ENCODE assay signal across 8 cellular contexts in the genomic region with DNA sequence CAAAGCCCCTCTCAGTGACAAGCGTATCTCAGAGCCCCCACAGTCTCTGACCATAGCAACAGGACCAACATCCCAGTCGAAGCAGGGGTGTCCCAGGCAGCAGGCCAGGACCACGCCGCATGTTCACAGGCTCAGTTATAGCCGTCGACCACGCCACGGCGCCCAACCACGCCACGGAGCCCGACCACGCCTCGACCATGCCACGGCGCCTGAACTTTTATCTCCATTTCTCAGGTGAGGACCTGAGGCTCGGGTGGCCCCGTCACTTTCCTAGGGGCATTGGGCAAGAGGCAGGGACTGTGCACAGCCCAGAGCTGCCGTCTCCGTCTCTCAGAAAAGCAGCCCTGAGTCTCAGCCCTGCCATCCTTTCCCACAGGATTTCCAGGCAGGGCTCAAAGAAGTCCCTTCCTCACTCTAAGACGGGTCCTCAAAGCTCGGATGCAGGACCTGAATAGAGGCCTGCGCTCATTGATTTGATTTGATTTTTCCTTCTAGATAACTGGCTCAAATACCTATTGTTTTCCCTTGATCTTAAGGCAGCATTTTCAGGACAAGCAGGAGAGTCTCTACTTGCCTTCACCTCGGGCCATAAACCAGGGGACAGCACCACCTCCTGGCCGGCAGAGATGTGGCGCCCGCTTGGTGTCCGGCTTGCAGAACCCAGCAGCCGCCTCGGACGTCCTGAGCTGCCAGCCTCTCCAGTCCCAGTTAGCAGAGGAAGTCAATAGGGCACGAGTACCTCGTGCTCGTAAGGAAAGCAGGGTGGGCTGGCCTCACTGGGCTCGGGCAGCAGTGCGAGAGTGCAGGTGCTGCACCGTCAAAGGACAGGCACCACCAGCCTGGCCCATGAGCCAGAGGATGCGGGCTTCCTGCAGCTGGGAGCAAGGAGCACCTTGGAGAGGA. TPM values are rescaled to one million over a fixed set of nuclear protein-coding genes. Genes with fewer than 3 reads are reported as not detected.
A peak's percentile ranks its signal among the peaks of the same experiment; 100 is the strongest.
DNase-seq lines count a peak whose midpoint lies in the region; ATAC-seq and TF ChIP-seq lines count a peak whose summit lies in the region.

No MANE protein-coding gene starts in this region.

- peak overlapping the region; percentile 50 for H4K91ac ChIP-seq in trophoblast cell (ENCODE audit: low read depth, low read length)

- H2BK5ac ChIP-seq in trophoblast cell (ENCODE audit: low read depth, low read length, poor library complexity), result no peak overlapping the region

- H4K12ac ChIP-seq in trophoblast cell (ENCODE audit: low read depth, low read length), result no peak overlapping the region

- no peaks in the 10 kb centered on the region for H3K36me3 ChIP-seq in GM23338 (ENCODE audit: insufficient read depth)
- H3K36me3 ChIP-seq in trophoblast cell (ENCODE audit: control insufficient read depth in 1 of 2, insufficient read depth in 2 of 2, low read length in 2 of 2), result no peaks in the 10 kb centered on the region

- no peak overlapping the region for H3K9ac ChIP-seq in trophoblast cell (ENCODE audit: low read length)

- H2AFZ ChIP-seq in GM23338 (peak overlapping the region; percentile 93; the same call in 1 of the 2 replicates), trophoblast cell (ENCODE audit: insufficient read depth, low read length, poor library complexity) (no peak overlapping the region)

- no peak overlapping the region for H3K27ac ChIP-seq in CD4-positive, alpha-beta T cell (ENCODE audit: low read depth, low read length)
- H3K27ac ChIP-seq in GM23338 (ENCODE audit: low read depth), result no peak overlapping the region
- H3K27ac ChIP-seq in trophoblast cell (ENCODE audit: low read depth, low read length), result no peak overlapping the region

- no peak overlapping the region for H3K27ac Mint-ChIP-seq in CD4-positive, alpha-beta T cell
- H3K27ac Mint-ChIP-seq in GM23338, result no peak overlapping the region
- H3K27ac Mint-ChIP-seq in glutamatergic neuron (ENCODE audit: unreplicated experiment), result no peak overlapping the region

- peak overlapping the region; percentile 43 for H3K14ac ChIP-seq in trophoblast cell (ENCODE audit: low read length)

- no peak overlapping the region for H3K23ac ChIP-seq in trophoblast cell (ENCODE audit: low read length)

- no peaks in the 10 kb centered on the region for H3F3A ChIP-seq in GM23338 (replicated peaks; ENCODE audit: low read depth)

- no peak for ATAC-seq in CD4-positive, alpha-beta T cell (ENCODE audit: poor library complexity)
- peak; percentile 97 for ATAC-seq in GM23338
- ATAC-seq in HG03439 (IDR thresholded peaks at IDR 0.05; ENCODE audit: unreplicated experiment), result no peak

- peak in 3 of 10 experiments; percentile 5 to 8 (median 7) for DNase-seq in CD4-positive, alpha-beta T cell
- peak; percentile 91 for DNase-seq in GM23338 (ENCODE audit: low spot score)
- peak; percentile 60 for DNase-seq in NOMO-1 treated with dmso at 0.1 percent for 144 hours (lab: John Stamatoyannopoulos, UW; ENCODE audit: unreplicated experiment)
- peak; percentile 27 for DNase-seq in activated naive CD4-positive, alpha-beta T cell treated with anti-CD3 and anti-CD28 coated beads, Interleukin-2, amount 50 U/mL, for 16 hours
- DNase-seq in glutamatergic neuron, result peak; percentile 90
- DNase-seq in trophoblast cell, result peak; percentile 64 to 82
- DNase-seq in NCI-H1105 treated with DMSO at 0.1 percent for 48 hours (lab: John Stamatoyannopoulos, UW), result no peak

- no CpG with 5 or more reads among the region's 38 CpGs for WGBS in trophoblast cell (ENCODE audit: extremely low coverage, insufficient coverage, insufficient read length)

- no peak overlapping the region for H3K4ac ChIP-seq in trophoblast cell (ENCODE audit: low read depth, low read length)

- POLR2A ChIA-PET in CD4-positive, alpha-beta T cell (lab: Charles Lee), result no interaction called here

- H3K18ac ChIP-seq in trophoblast cell (ENCODE audit: low read length), result peak overlapping the region; percentile 16

- H3K4me1 ChIP-seq in GM23338 (ENCODE audit: insufficient read depth) (no peaks in the 10 kb centered on the region), trophoblast cell (ENCODE audit: control insufficient read depth in 1 of 2, insufficient read depth in 2 of 2, low read length in 2 of 2) (no peaks in the 10 kb centered on the region)

- no peak overlapping the region for H3K4me3 ChIP-seq in GM23338
- H3K4me3 ChIP-seq in trophoblast cell (ENCODE audit: low read depth, low read length), result peak overlapping the region; percentile 16

- H3K79me1 ChIP-seq in trophoblast cell (ENCODE audit: low read length), result no peaks in the 10 kb centered on the region

- H3K4me2 ChIP-seq in GM23338 (no peak overlapping the region), trophoblast cell (ENCODE audit: low read length) (no peak overlapping the region)

- peaks cover 3% of the 10 kb centered on the region for H3K27me3 ChIP-seq in CD4-positive, alpha-beta T cell (ENCODE audit: control insufficient read depth, insufficient read depth, low read length)
- no peaks in the 10 kb centered on the region for H3K27me3 ChIP-seq in GM23338 (ENCODE audit: insufficient read depth)
- no peaks in the 10 kb centered on the region for H3K27me3 ChIP-seq in trophoblast cell (ENCODE audit: insufficient read depth, low read length)

- H3K9me3 ChIP-seq in CD4-positive, alpha-beta T cell (ENCODE audit: control insufficient read depth, low read length), result no peaks in the 10 kb centered on the region
- no peaks in the 10 kb centered on the region for H3K9me3 ChIP-seq in trophoblast cell (ENCODE audit: insufficient read depth, low read depth, low read length)

- H3K4me3 Mint-ChIP-seq in CD4-positive, alpha-beta T cell, result no peak overlapping the region
- H3K4me3 Mint-ChIP-seq in GM23338 (no peak overlapping the region), glutamatergic neuron (ENCODE audit: unreplicated experiment) (no peak overlapping the region)

- H4K8ac ChIP-seq in trophoblast cell (ENCODE audit: low read depth, low read length), result peak overlapping the region; percentile 11

- TF ChIP-seq CTCF in CD4-positive, alpha-beta T cell (IDR thresholded peaks at IDR 0.05), result peak; percentile 30
- TF ChIP-seq CTCF in GM23338 (conservative IDR thresholded peaks at IDR 0.05; ENCODE audit: low read depth in 2 of 2) (peak; percentile 92 to 97), glutamatergic neuron (IDR thresholded peaks at IDR 0.05; ENCODE audit: partially characterized antibody, unreplicated experiment) (peak; percentile 87)

- CTCF ChIA-PET in CD4-positive, alpha-beta T cell (lab: Charles Lee), result no interaction called here

- intact Hi-C loops in CD4-positive, alpha-beta T cell (cut with DNase I, micrococcal nuclease), result loop anchor here (1.0 to 5.0 kb wide), 2 partner anchors 714 to 716 kb away; no protein-coding TSS in a partner anchor

- no peaks in the 10 kb centered on the region for H3K9me2 ChIP-seq in GM23338 (ENCODE audit: insufficient read depth)

- H2AK5ac ChIP-seq in trophoblast cell (ENCODE audit: low read length), result peak overlapping the region; percentile 80

- no peaks in the 10 kb centered on the region for H3K36me3 Mint-ChIP-seq in CD4-positive, alpha-beta T cell (ENCODE audit: low read depth)
- H3K36me3 Mint-ChIP-seq in GM23338 (ENCODE audit: low read depth) (no peaks in the 10 kb centered on the region), glutamatergic neuron (ENCODE audit: unreplicated experiment) (no peaks in the 10 kb centered on the region)

- peak overlapping the region; percentile 8 for H2BK120ac ChIP-seq in trophoblast cell (ENCODE audit: insufficient read depth, low read length, poor library complexity)

- no peaks in the 10 kb centered on the region for H4K20me1 ChIP-seq in GM23338 (replicated peaks; ENCODE audit: insufficient read depth)

- no peaks in the 10 kb centered on the region for H3K4me1 Mint-ChIP-seq in CD4-positive, alpha-beta T cell (ENCODE audit: low read depth)
- H3K4me1 Mint-ChIP-seq in GM23338 (peaks cover 8% of the 10 kb centered on the region; the same call in 2 of the 3 replicates), glutamatergic neuron (ENCODE audit: low read depth, unreplicated experiment) (peaks cover 5% of the 10 kb centered on the region)

- H3K9me3 Mint-ChIP-seq in CD4-positive, alpha-beta T cell, result no peaks in the 10 kb centered on the region
- no peaks in the 10 kb centered on the region for H3K9me3 Mint-ChIP-seq in GM23338
- peaks cover 2% of the 10 kb centered on the region for H3K9me3 Mint-ChIP-seq in glutamatergic neuron (ENCODE audit: unreplicated experiment)

- peak overlapping the region; percentile 82 for H2BK12ac ChIP-seq in trophoblast cell (ENCODE audit: low read length)

- H3K27me3 Mint-ChIP-seq in CD4-positive, alpha-beta T cell, result peaks cover 5% of the 10 kb centered on the region
- H3K27me3 Mint-ChIP-seq in GM23338 (ENCODE audit: insufficient read depth, low read depth, poor library complexity) (peaks cover 6% of the 10 kb centered on the region), glutamatergic neuron (ENCODE audit: unreplicated experiment) (peaks cover 1% of the 10 kb centered on the region)

- H3K79me2 ChIP-seq in GM23338 (replicated peaks; ENCODE audit: insufficient read depth) (no peaks in the 10 kb centered on the region), trophoblast cell (ENCODE audit: control insufficient read depth, insufficient read depth, low read length, poor library complexity) (no peaks in the 10 kb centered on the region)

TF ChIP-seq in GM23338, 12 proteins besides CTCF, POLR2A, EP300 and RAD21:
- TF ChIP-seq STAT1 (IDR thresholded peaks at IDR 0.05; ENCODE audit: unreplicated experiment) (no peak), EZH2 (IDR thresholded peaks at IDR 0.05; ENCODE audit: low read depth, unreplicated experiment) (no peak), NANOG (IDR thresholded peaks at IDR 0.05; ENCODE audit: borderline replicate concordance) (no peak)

RNA-seq across cellular contexts. Expression of a gene that starts 38.8 kb away (rescaled TPM):
- total RNA-seq in CD4-positive, alpha-beta T cell, result 1 to 10 TPM in 1 of 2 experiments, under 1 TPM in 1; 0.74 to 1.2 TPM
- total RNA-seq in GM23338 (2014; rRNA removed; shearing (Covaris generic)), result 1.2 and 1.9 TPM in 2 replicates
- polyA plus RNA-seq in GM23338 (2016; fragmentation: Nextera tagmentation; extraction: Ambion mirVana), result 2.5 and 3.9 TPM in 2 replicates
- 9.2 TPM for total RNA-seq in glutamatergic neuron (ENCODE audit: unreplicated experiment)
- polyA plus RNA-seq in trophoblast cell (2013), result 4.3 and 4.4 TPM in 2 replicates

Comparison
In these comparisons a context has a peak if more than half of its experiments do, and no peak if none do; other contexts are left out.
1. CTCF ChIP-seq: peak in every context shown above with its lines; median percentile 94 in GM23338; 87 in glutamatergic neuron; 30 in CD4-positive, alpha-beta T cell.